In the genomic region with DNA sequence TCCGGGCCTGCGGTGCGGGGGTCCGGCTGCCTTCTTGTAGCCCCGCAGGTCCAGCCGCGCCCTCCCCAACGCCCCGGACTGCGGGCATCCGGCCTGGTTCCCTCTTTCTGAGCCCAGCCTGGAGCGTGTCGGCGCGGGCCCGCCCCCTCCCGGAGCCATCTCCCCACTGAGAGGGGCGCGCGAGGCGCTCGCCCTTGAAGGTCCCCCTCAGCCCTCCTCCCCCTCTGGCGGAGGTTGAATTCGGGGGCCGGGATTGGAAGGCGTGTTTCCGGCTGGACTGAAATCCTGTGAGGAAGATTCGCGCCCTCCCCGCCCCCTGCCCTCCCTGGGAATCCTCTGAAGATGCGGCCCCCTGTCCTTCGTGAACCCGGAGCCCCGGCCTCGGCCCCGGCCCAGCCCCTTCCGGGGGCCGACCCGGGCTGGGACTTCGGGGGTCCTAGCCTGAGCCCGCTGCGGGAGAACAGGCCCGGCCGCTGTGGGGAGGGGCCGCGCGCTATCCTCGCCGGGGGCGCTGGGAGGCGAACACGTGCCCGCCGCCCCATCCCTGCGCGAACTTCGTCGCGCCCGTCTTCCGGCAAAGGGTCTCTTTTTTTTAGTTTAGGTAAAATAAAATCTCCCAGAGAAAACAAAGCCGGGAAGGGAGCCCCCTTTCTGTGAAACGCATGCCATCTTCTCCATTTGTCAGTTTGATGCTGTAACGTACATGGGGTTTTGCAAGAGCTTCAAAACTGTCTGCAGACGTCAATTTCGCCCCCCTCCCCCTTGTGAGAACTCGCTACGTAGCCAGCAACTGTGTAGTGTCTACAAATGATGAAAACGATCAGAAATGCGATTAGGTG, we compare ENCODE assay signal across 8 cellular contexts. TPM values are rescaled to one million over a fixed set of nuclear protein-coding genes. Genes with fewer than 3 reads are reported as not detected.
DNase-seq lines count a peak whose midpoint lies in the region; ATAC-seq and TF ChIP-seq lines count a peak whose summit lies in the region.

No MANE protein-coding gene starts in this region.

- peak overlapping the region; percentile 90 to 99 (median 95) for H3K27ac Mint-ChIP-seq in immature natural killer cell

- 1% methylated on average over 45 of the region's 70 CpGs for WGBS in smooth muscle cell (ENCODE audit: low lambda C conversion rate)

- peak overlapping the region; percentile 95 for H3K9ac ChIP-seq in smooth muscle cell (ENCODE audit: low read depth)

- H3K4me2 ChIP-seq in smooth muscle cell = peak overlapping the region; percentile 96

- peaks cover 69 to 92% of the 10 kb centered on the region in 2 donors for H3K4me1 Mint-ChIP-seq in immature natural killer cell

- peaks cover 6% of the 10 kb centered on the region; the same call in 1 of the 2 replicates for H3K36me3 ChIP-seq in WERI-Rb-1
- H3K36me3 ChIP-seq in breast epithelium = no peaks in the 10 kb centered on the region
- no peaks in the 10 kb centered on the region for H3K36me3 ChIP-seq in smooth muscle cell (ENCODE audit: low read depth)

- peak overlapping the region; percentile 90 to 98 (median 96) for H3K4me3 Mint-ChIP-seq in immature natural killer cell

- TF ChIP-seq POLR2A in GM15510 (IDR thresholded peaks at IDR 0.05; ENCODE audit: borderline replicate concordance, extremely low read depth, insufficient read length) = peak; percentile 20
- no peak for TF ChIP-seq POLR2A in breast epithelium (IDR thresholded peaks at IDR 0.05)

- TF ChIP-seq CTCF in WERI-Rb-1 (IDR thresholded peaks at IDR 0.05; ENCODE audit: low read depth, low read length) (no peak), breast epithelium (IDR thresholded peaks at IDR 0.05) (no peak), smooth muscle cell (IDR thresholded peaks at IDR 0.05; ENCODE audit: borderline replicate concordance, insufficient read depth, poor library complexity, severe bottlenecking) (peak; percentile 9)

- H3F3A ChIP-seq in smooth muscle cell (ENCODE audit: low read depth) = peaks cover 6% of the 10 kb centered on the region

- H3K27ac ChIP-seq in WERI-Rb-1 = peak overlapping the region; percentile 97
- peak overlapping the region; percentile 100 for H3K27ac ChIP-seq in breast epithelium
- peak overlapping the region; percentile 91 for H3K27ac ChIP-seq in smooth muscle cell (ENCODE audit: low read depth)

- DNase-seq in NCI-H2171 (lab: John Stamatoyannopoulos, UW) = peak; percentile 78
- peak; percentile 93 for DNase-seq in WERI-Rb-1
- peak; percentile 65 to 66 for DNase-seq in breast epithelium (ENCODE audit: low spot score in 2 of 2)
- DNase-seq in immature natural killer cell = peak; percentile 84 to 87 (median 86)
- peak; percentile 57 for DNase-seq in smooth muscle cell (lab: John Stamatoyannopoulos, UW; ENCODE audit: unreplicated experiment)
- no peak for DNase-seq in NCI-H2196 (lab: John Stamatoyannopoulos, UW; ENCODE audit: unreplicated experiment)

- H4K20me1 ChIP-seq in smooth muscle cell (ENCODE audit: low read depth) = peaks cover 42% of the 10 kb centered on the region

- peak overlapping the region; percentile 23 for H2AFZ ChIP-seq in smooth muscle cell (ENCODE audit: low read depth)

- no peaks in the 10 kb centered on the region for H3K9me3 Mint-ChIP-seq in immature natural killer cell

- H3K79me2 ChIP-seq in smooth muscle cell (ENCODE audit: low read depth) = peaks cover 47% of the 10 kb centered on the region

- no peaks in the 10 kb centered on the region for H3K4me1 ChIP-seq in breast epithelium
- peaks cover 27% of the 10 kb centered on the region for H3K4me1 ChIP-seq in smooth muscle cell (ENCODE audit: low read depth)

- intact Hi-C loops in breast epithelium (cut with DNase I; ENCODE audit: low total_unique reads) = loop anchor here (2.0 to 10.0 kb wide), 4 partner anchors 22 to 128 kb away; no protein-coding TSS in a partner anchor

- H3K4me3 ChIP-seq in WERI-Rb-1 (ENCODE audit: low read depth, low read length) (peak overlapping the region; percentile 54), breast epithelium (peak overlapping the region; percentile 94 to 99 (median 98)), smooth muscle cell (peak overlapping the region; percentile 79)

- no peaks in the 10 kb centered on the region for H3K27me3 ChIP-seq in WERI-Rb-1 (ENCODE audit: insufficient read depth, low read depth, severe bottlenecking)
- no peaks in the 10 kb centered on the region for H3K27me3 ChIP-seq in breast epithelium
- H3K27me3 ChIP-seq in smooth muscle cell (ENCODE audit: low read depth) = no peaks in the 10 kb centered on the region

- peaks cover 0 to 5% (median 2%) of the 10 kb centered on the region in 3 donors for H3K36me3 Mint-ChIP-seq in immature natural killer cell

- peaks cover 16 to 27% (median 20%) of the 10 kb centered on the region in 3 donors for H3K27me3 Mint-ChIP-seq in immature natural killer cell (ENCODE audit: low read depth in 3 of 3)

- ATAC-seq in HG02870 (IDR thresholded peaks at IDR 0.05; ENCODE audit: unreplicated experiment) = peak; percentile 38

- H3K9me3 ChIP-seq in WERI-Rb-1 (ENCODE audit: severe bottlenecking) (no peaks in the 10 kb centered on the region), breast epithelium (no peaks in the 10 kb centered on the region), smooth muscle cell (replicated peaks; ENCODE audit: low read depth) (no peaks in the 10 kb centered on the region)

RNA-seq across cellular contexts. Expression of gene PDCD4, which starts 0.6 kb away (rescaled TPM):
- total RNA-seq in breast epithelium (100 to 1,000 TPM; 101 to 319 (median 161) TPM), smooth muscle cell (67.0 and 73.5 TPM in 2 replicates)
- polyA plus RNA-seq in immature natural killer cell (100 to 1,000 TPM; 212 to 318 (median 231) TPM), smooth muscle cell (124 and 141 TPM in 2 replicates)

RNA-seq across cellular contexts. Expression of gene BBIP1, which starts 46.6 kb away (rescaled TPM):
- total RNA-seq in breast epithelium (10 to 100 TPM; 20.0 to 35.0 (median 23.6) TPM), smooth muscle cell (19.5 and 22.3 TPM in 2 replicates)
- polyA plus RNA-seq in immature natural killer cell (10 to 100 TPM; 17.0 to 26.8 (median 18.3) TPM), smooth muscle cell (17.8 and 26.3 TPM in 2 replicates)

RNA-seq across cellular contexts. Expression of gene SHOC2, which starts 47.0 kb away (rescaled TPM):
- total RNA-seq in breast epithelium = 10 to 100 TPM; 60.3 to 69.7 (median 65.9) TPM
- polyA plus RNA-seq in immature natural killer cell = 10 to 100 TPM; 52.6 to 68.8 (median 52.8) TPM
- total RNA-seq in smooth muscle cell = 45.1 and 54.4 TPM in 2 replicates
- polyA plus RNA-seq in smooth muscle cell = 19.3 and 22.7 TPM in 2 replicates
